1 cellular context compared by ENCODE assay signal in the genomic region with DNA sequence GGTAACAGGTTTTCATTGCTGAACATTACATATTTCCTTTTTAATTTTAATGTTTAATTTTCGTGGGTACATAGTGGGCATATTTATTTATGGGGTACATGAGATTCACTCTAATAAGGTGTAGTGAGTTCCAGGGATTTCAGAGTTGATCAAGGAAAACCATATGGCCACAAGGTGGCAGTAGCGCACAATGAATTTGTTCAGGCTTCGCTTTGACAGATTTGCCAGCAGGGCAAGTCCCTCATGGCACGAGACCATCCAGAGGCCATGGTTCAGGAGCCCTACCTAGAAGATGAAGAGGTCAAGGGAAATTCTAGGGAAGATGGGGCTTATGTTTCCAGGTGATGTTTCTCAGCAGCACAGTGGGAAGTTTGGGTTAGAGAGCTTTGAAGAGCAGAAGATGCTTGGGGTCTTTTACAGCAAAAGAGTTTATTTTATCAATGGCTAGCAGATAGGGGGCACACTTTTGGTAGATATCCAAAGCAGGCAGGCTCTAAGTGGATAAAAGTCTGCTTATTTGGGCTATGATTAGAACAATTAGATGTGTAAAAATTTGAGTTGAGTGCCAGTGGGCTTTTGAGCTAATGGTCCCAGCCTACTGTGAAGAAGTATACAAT.
TF ChIP-seq lines count a peak whose summit lies in the region.

No MANE protein-coding gene starts in this region.

TF ChIP-seq in GM23338, 12 proteins besides CTCF, POLR2A, EP300 and RAD21 (continued from another document):
- TF ChIP-seq ZNF462 (CRISPR knock-in tag; IDR thresholded peaks at IDR 0.05) (no peak), EZH2 (IDR thresholded peaks at IDR 0.05; ENCODE audit: low read depth, unreplicated experiment) (no peak), JUNB (IDR thresholded peaks at IDR 0.05; ENCODE audit: unreplicated experiment) (no peak)
- TF ChIP-seq, protein P1, sequence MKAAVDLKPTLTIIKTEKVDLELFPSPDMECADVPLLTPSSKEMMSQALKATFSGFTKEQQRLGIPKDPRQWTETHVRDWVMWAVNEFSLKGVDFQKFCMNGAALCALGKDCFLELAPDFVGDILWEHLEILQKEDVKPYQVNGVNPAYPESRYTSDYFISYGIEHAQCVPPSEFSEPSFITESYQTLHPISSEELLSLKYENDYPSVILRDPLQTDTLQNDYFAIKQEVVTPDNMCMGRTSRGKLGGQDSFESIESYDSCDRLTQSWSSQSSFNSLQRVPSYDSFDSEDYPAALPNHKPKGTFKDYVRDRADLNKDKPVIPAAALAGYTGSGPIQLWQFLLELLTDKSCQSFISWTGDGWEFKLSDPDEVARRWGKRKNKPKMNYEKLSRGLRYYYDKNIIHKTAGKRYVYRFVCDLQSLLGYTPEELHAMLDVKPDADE (IDR thresholded peaks at IDR 0.05) = no peak
